8 cellular contexts compared by ENCODE assay signal in genomic region chr1:27772932-27773731, GRCh38. TPM values are rescaled to one million over a fixed set of nuclear protein-coding genes. Genes with fewer than 3 reads are reported as not detected.
DNase-seq lines count a peak whose midpoint lies in the region; ATAC-seq and TF ChIP-seq lines count a peak whose summit lies in the region.

Gene STX12 (plus strand): TSS chr1:27773219. CDS start chr1:27773308, 89 bp downstream.

- H3K27ac ChIP-seq in liver (ENCODE audit: low read depth in 1 of 2, low read length in 2 of 2), result peak within 1 kb of the TSS; percentile 89 to 93

- ATAC-seq in GM19438 (IDR thresholded peaks at IDR 0.05; ENCODE audit: low read depth, unreplicated experiment), result peak; percentile 95
- ATAC-seq in HG03575 (IDR thresholded peaks at IDR 0.05; ENCODE audit: extremely low read depth, insufficient number of reproducible peaks, low FRiP score, unreplicated experiment), result peak; percentile 76

- no peak for TF ChIP-seq CTCF in liver (IDR thresholded peaks at IDR 0.05; ENCODE audit: low read depth, low read length, missing input control)

- POLR2A ChIA-PET in activated CD4-positive, alpha-beta memory T cell treated with anti-CD3 and anti-CD28 coated beads for 36 hours (lab: Charles Lee), result interaction anchor here (0.6 to 2.9 kb wide), 13 partner anchors 8 to 733 kb away, joined by 3 to 34 read pairs (median 3); partner anchors contain the start of genes FAM76A, IFI6, MED18 and PPP1R8

- H3K27ac Mint-ChIP-seq in activated CD4-positive, alpha-beta memory T cell treated with anti-CD3 and anti-CD28 coated beads for 36 hours, result peak within 1 kb of the TSS; percentile 99

- peak in 1 of 2 donors; percentile 35 for TF ChIP-seq RAD21 in liver (IDR thresholded peaks at IDR 0.05)

- H3K36me3 ChIP-seq in liver (ENCODE audit: control insufficient read depth in 4 of 4, insufficient read depth in 3 of 4, low read depth in 1 of 4, low read length in 3 of 4), result no peaks in the 10 kb centered on the region

- intact Hi-C loops in activated CD4-positive, alpha-beta memory T cell treated with anti-CD3 and anti-CD28 coated beads for 36 hours (cut with micrococcal nuclease), result loop anchor here (1.0 to 5.0 kb wide), 4 partner anchors 48 to 140 kb away; partner anchors contain the start of genes FAM76A, IFI6 and PPP1R8

- DNase-seq in CD1c-positive myeloid dendritic cell (ENCODE audit: extremely low spot score), result peak; percentile 100
- DNase-seq in NCI-H82 treated with DMSO at 0.1 percent for 48 hours (lab: John Stamatoyannopoulos, UW; ENCODE audit: unreplicated experiment), result peak; percentile 96
- peak; percentile 100 for DNase-seq in activated CD4-positive, alpha-beta memory T cell treated with anti-CD3 and anti-CD28 coated beads for 36 hours
- peak; percentile 98 to 99 for DNase-seq in dermis microvascular lymphatic vessel endothelial cell (ENCODE audit: low read depth in 2 of 2)
- DNase-seq in stimulated activated CD4-positive, alpha-beta T cell treated with anti-CD3 and anti-CD28 coated beads, Interleukin-4, amount 100 ng/mL, for 24 hours, result peak; percentile 99

- WGBS in liver, result under 1% methylated on average over 54 of the region's 54 CpGs

- peak within 1 kb of the TSS; percentile 90 to 96 (median 91) for H3K4me3 ChIP-seq in liver (ENCODE audit: low read depth in 1 of 3, low read length in 3 of 3)

- peaks cover 34% of the 10 kb centered on the region for H3K4me1 Mint-ChIP-seq in activated CD4-positive, alpha-beta memory T cell treated with anti-CD3 and anti-CD28 coated beads for 36 hours (ENCODE audit: low read depth)

- peak within 1 kb of the TSS; percentile 92 to 98 for H3K9ac ChIP-seq in liver (ENCODE audit: low read depth in 1 of 2, low read length in 2 of 2)

- CTCF ChIA-PET in activated CD4-positive, alpha-beta memory T cell treated with anti-CD3 and anti-CD28 coated beads for 36 hours (lab: Charles Lee), result interaction anchor here (0.6 to 5.7 kb wide), 6 partner anchors 12 to 475 kb away, joined by 3 to 40 read pairs (median 5); partner anchors contain the start of genes FAM76A and IFI6

- no peaks in the 10 kb centered on the region for H3K9me3 ChIP-seq in liver (ENCODE audit: control insufficient read depth in 4 of 4, low read length in 3 of 4)

- no peaks in the 10 kb centered on the region for H3K9me3 Mint-ChIP-seq in activated CD4-positive, alpha-beta memory T cell treated with anti-CD3 and anti-CD28 coated beads for 36 hours

- H3K4me3 Mint-ChIP-seq in activated CD4-positive, alpha-beta memory T cell treated with anti-CD3 and anti-CD28 coated beads for 36 hours, result peak within 1 kb of the TSS; percentile 95

- H3K4me1 ChIP-seq in liver (ENCODE audit: control insufficient read depth in 4 of 4, insufficient read depth in 4 of 4, low read length in 3 of 4), result peaks cover 2 to 12% (median 10%) of the 10 kb centered on the region in 4 donors

- H3K27me3 ChIP-seq in liver (ENCODE audit: control insufficient read depth in 4 of 4, insufficient read depth in 4 of 4, low read length in 3 of 4), result no peaks in the 10 kb centered on the region

- peaks cover 8% of the 10 kb centered on the region for H3K36me3 Mint-ChIP-seq in activated CD4-positive, alpha-beta memory T cell treated with anti-CD3 and anti-CD28 coated beads for 36 hours

- no peaks in the 10 kb centered on the region for H3K27me3 Mint-ChIP-seq in activated CD4-positive, alpha-beta memory T cell treated with anti-CD3 and anti-CD28 coated beads for 36 hours

TF ChIP-seq in liver, 16 proteins besides CTCF, POLR2A, EP300 and RAD21:
- TF ChIP-seq FOXA1 (IDR thresholded peaks at IDR 0.05), result no peak
- TF ChIP-seq MAX (IDR thresholded peaks at IDR 0.05), result peak; percentile 44
- TF ChIP-seq TAF1 (conservative IDR thresholded peaks at IDR 0.05), result peak; percentile 86
- peak; percentile 57 for TF ChIP-seq YY1 (IDR thresholded peaks at IDR 0.05)
- no peak for TF ChIP-seq ZBTB33 (IDR thresholded peaks at IDR 0.05)
- no peak for TF ChIP-seq NR2F2 (IDR thresholded peaks at IDR 0.05)
- TF ChIP-seq ATF3 (IDR thresholded peaks at IDR 0.05), result peak; percentile 54
- peak in 1 of 2 donors; percentile 4 for TF ChIP-seq RXRA (IDR thresholded peaks at IDR 0.05)
- TF ChIP-seq HNF4A (conservative IDR thresholded peaks at IDR 0.05), result peak; percentile 68 to 82
- peak; percentile 44 to 82 for TF ChIP-seq GABPA (IDR thresholded peaks at IDR 0.05 in 1 of 2, conservative IDR thresholded peaks at IDR 0.05 in 1 of 2)
- TF ChIP-seq REST (IDR thresholded peaks at IDR 0.05), result peak; percentile 84
- peak; percentile 97 for TF ChIP-seq JUND (IDR thresholded peaks at IDR 0.05)
- TF ChIP-seq SP1 (IDR thresholded peaks at IDR 0.05), result peak; percentile 80
- TF ChIP-seq HNF4G (IDR thresholded peaks at IDR 0.05), result peak; percentile 50
- TF ChIP-seq EGR1 (IDR thresholded peaks at IDR 0.05; ENCODE audit: low read depth in 2 of 2), result peak in 1 of 2 donors; percentile 13

RNA-seq across cellular contexts. Expression of gene STX12, which starts in this region (rescaled TPM):
- total RNA-seq in activated CD4-positive, alpha-beta memory T cell treated with anti-CD3 and anti-CD28 coated beads for 36 hours, result 10 to 100 TPM; 31.8 to 32.0 TPM
- total RNA-seq in dermis microvascular lymphatic vessel endothelial cell (56.4 and 74.0 TPM in 2 replicates), liver (10 to 100 TPM; 15.6 to 23.3 TPM)
- polyA plus RNA-seq in liver, result 10 to 100 TPM; 10.0 to 11.8 TPM

Comparison
In these comparisons a context has a peak if more than half of its experiments do, and no peak if none do; other contexts are left out.
1. Peak in every context shown above with its lines: DNase-seq, ATAC-seq, H3K4me3 ChIP-seq and H3K27ac ChIP-seq.